ENCODE assay signal across 35 cellular contexts in the genomic region with DNA sequence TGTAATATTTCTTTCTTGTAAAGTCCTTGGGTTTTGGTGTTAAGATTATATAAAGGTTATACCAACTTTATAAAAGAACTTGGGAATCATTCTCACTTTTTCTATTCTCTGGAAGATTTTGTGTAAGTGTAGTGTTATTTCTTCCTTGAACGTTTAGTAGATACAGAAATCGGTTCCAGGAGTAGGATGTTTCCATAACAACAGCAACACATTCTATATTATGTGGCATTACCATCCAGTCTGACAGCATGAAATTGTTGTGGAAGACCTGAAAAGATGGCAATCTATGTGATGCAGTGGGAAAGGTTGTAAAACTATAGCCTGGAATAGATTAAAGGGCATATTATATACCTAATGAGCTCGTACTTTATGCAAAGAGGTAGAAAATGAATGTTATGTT. TPM values are rescaled to one million over a fixed set of nuclear protein-coding genes. Genes with fewer than 3 reads are reported as not detected.
"Had no signal": no experiment of that assay in that cellular context is flagged by ENCODE, and none has a peak within 500 bp of the region (broad histone marks: within the 10 kb centered on the region; RNA-seq: fewer than 3 reads in every experiment).

No MANE protein-coding gene starts in this region.

- H3K27me3 ChIP-seq: adrenal gland, ascending aorta, body of pancreas, brain microvascular endothelial cell, breast epithelium, cardiac muscle cell had no signal

- H3K4me1 ChIP-seq: adrenal gland, ascending aorta, body of pancreas, breast epithelium had no signal

- H3K9me3 ChIP-seq: adrenal gland, ascending aorta, body of pancreas, breast epithelium had no signal

- H3K4me3 ChIP-seq: adrenal gland, ascending aorta, body of pancreas, breast epithelium, cardiac muscle cell had no signal

- FAIRE-seq: astrocyte, bronchial epithelial cell had no signal

- DNase-seq: activated effector memory CD4-positive, alpha-beta T cell treated with anti-CD3 and anti-CD28 coated beads, Interleukin-2, amount 50 U/mL, for 16 hours; activated gamma-delta T cell; activated gamma-delta T cell treated with Interleukin-2 at 50 U/mL for 16 hours; activated naive CD4-positive, alpha-beta T cell; activated naive CD4-positive, alpha-beta T cell treated with anti-CD3 and anti-CD28 coated beads for 36 hours; activated naive CD4-positive, alpha-beta T cell treated with anti-CD3 and anti-CD28 coated beads, Interleukin-2, amount 10 ng/mL, durations not matched to agents 7 days and 5 days; activated naive CD4-positive, alpha-beta T cell treated with anti-CD3 and anti-CD28 coated beads, Interleukin-2, amount 50 U/mL, for 16 hours; activated naive CD4-positive, alpha-beta T cell treated with Interleukin-2 at 50 U/mL for 16 hours; activated naive CD8-positive, alpha-beta T cell treated with anti-CD3 and anti-CD28 coated beads for 36 hours; activated naive CD8-positive, alpha-beta T cell treated with anti-CD3 and anti-CD28 coated beads, Interleukin-2, amount 10 ng/mL, durations not matched to agents 7 days and 5 days; activated naive CD8-positive, alpha-beta T cell treated with anti-CD3 and anti-CD28 coated beads, Interleukin-2, amount 50 U/mL, for 24 hours; activated T-cell treated with anti-CD3 and anti-CD28 coated beads, Interleukin-2, amount 50 U/mL, for 1 hour; activated T-cell treated with anti-CD3 and anti-CD28 coated beads, Interleukin-2, amount 50 U/mL, for 24 hours; activated T-cell treated with anti-CD3 and anti-CD28 coated beads, Interleukin-2, amount 50 U/mL, for 4 hours; activated T-cell treated with anti-CD3 and anti-CD28 coated beads, Interleukin-2, amount 50 U/mL, for 48 hours; activated T-cell treated with anti-CD3 and anti-CD28 coated beads, Interleukin-2, amount 50 U/mL, for 72 hours; adrenal gland; amniotic stem cell; amygdala; aorta; body of pancreas; brain microvascular endothelial cell; caudate nucleus; central memory CD4-positive, alpha-beta T cell; cerebellar nuclear complex had no signal

- ATAC-seq: activated naive CD4-positive, alpha-beta T cell treated with anti-CD3 and anti-CD28 coated beads, Interleukin-2, amount 50 U/mL, for 72 hours; activated naive CD8-positive, alpha-beta T cell treated with anti-CD3 and anti-CD28 coated beads, Interleukin-2, amount 50 U/mL, for 24 hours; activated T-cell treated with anti-CD3 and anti-CD28 coated beads, Interleukin-2, amount 50 U/mL, for 4 hours; activated T-cell treated with anti-CD3 and anti-CD28 coated beads, Interleukin-2, amount 50 U/mL, for 72 hours; activated T-helper 17 cell treated with anti-CD3 and anti-CD28 coated beads, Interleukin-2, amount 50 U/mL, for 72 hours; body of pancreas had no signal

- H3K27ac ChIP-seq: adrenal gland, ascending aorta, body of pancreas, brain microvascular endothelial cell, breast epithelium, cardiac muscle cell had no signal

- H3K36me3 ChIP-seq: adrenal gland, ascending aorta, brain microvascular endothelial cell, breast epithelium, cardiac muscle cell had no signal

RNA-seq across cellular contexts. Expression of a gene that starts 13.8 kb away (rescaled TPM):
- total RNA-seq: activated naive CD4-positive, alpha-beta T cell treated with anti-CD3 and anti-CD28 coated beads for 36 hours; activated naive CD4-positive, alpha-beta T cell treated with anti-CD3 and anti-CD28 coated beads, Interleukin-2, amount 50 U/mL, for 72 hours; activated naive CD8-positive, alpha-beta T cell treated with anti-CD3 and anti-CD28 coated beads for 36 hours; activated naive CD8-positive, alpha-beta T cell treated with anti-CD3 and anti-CD28 coated beads, Interleukin-2, amount 10 ng/mL, durations not matched to agents 7 days and 5 days; activated T-cell treated with anti-CD3 and anti-CD28 coated beads, Interleukin-2, amount 50 U/mL, for 4 hours; activated T-cell treated with anti-CD3 and anti-CD28 coated beads, Interleukin-2, amount 50 U/mL, for 72 hours; activated T-helper 1 cell treated with anti-CD3 and anti-CD28 coated beads, Interleukin-12 subunit alpha, Interleukin-12 subunit beta, Interleukin-2, Interleukin-4 antibody, amounts not matched to agents 30 ng/mL and 10 ng/mL and 1 ng/mL, durations not matched to agents 14 hours and 24 hours and 36 hours; activated T-helper 2 cell treated with anti-CD3 and anti-CD28 coated beads, Interferon-gamma antibody, Interleukin-2, Interleukin-4, amounts not matched to agents 10 μg/mL and 5 μg/mL and 100 μg/mL, durations not matched to agents 14 hours and 24 hours and 36 hours; ascending aorta; astrocyte; body of pancreas; bronchial epithelial cell; cardiac muscle cell; chondrocyte had no signal
- polyA plus RNA-seq: cardiac muscle cell had no signal
